Comparison of ENCODE assay signal across 11 cellular contexts in the genomic region with DNA sequence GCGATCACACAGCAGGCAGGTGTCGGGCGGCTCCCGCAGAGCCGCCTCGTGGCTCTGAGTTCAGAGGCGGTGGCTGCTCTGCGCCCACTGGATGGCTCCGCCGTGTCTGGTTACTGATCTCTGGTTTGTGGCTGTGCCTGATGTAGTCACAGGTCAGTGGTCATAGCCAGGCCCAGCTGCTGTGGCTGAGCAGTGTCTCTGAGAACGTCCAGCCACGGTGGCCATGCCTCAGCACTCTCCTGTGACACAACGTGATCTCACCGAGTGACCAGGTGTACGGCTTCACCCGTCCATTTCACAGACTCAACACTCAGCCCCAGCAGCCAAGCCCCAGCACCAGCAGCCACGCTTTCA.
A peak's percentile ranks its signal among the peaks of the same experiment; 100 is the strongest.
DNase-seq lines count a peak whose midpoint lies in the region; ATAC-seq and TF ChIP-seq lines count a peak whose summit lies in the region.
"Had no signal": no experiment of that assay in that cellular context is flagged by ENCODE, and none has a peak within 500 bp of the region (broad histone marks: within the 10 kb centered on the region; RNA-seq: fewer than 3 reads in every experiment).

No MANE protein-coding gene starts in this region.

- intact Hi-C loops in uterus (cut with DNase I; ENCODE audit: low total_unique reads) (no loop called here), head of caudate nucleus (cut with DNase I) (no loop called here)

- H3K9me2 ChIP-seq in Karpas-422 (replicated peaks; ENCODE audit: insufficient read depth, low read length): no peaks in the 10 kb centered on the region

- TF ChIP-seq EP300 in suprapubic skin (IDR thresholded peaks at IDR 0.05): no peak

- H3K4me3 Mint-ChIP-seq in stimulated activated naive CD8-positive, alpha-beta T cell treated with anti-CD3 and anti-CD28 coated beads, Interleukin-15, Interleukin-2, amounts not matched to agents 100 ng/mL and 50 ng/mL, for 24 hours: no peak overlapping the region

- H3K4me3 ChIP-seq in Karpas-422 (ENCODE audit: low read length) (no peak overlapping the region), right atrium auricular region (no peak overlapping the region), uterus (no peak overlapping the region), suprapubic skin (no peak overlapping the region)

- no peak overlapping the region for H2AFZ ChIP-seq in Karpas-422 (ENCODE audit: low read length)

- no peak for TF ChIP-seq POLR2A in uterus (IDR thresholded peaks at IDR 0.05)
- no peak for TF ChIP-seq POLR2A in suprapubic skin (IDR thresholded peaks at IDR 0.05)

- H3K27ac ChIP-seq in Karpas-422 (ENCODE audit: low read length): peak overlapping the region; percentile 66; the same call in 1 of the 2 replicates
- peak overlapping the region; percentile 29 to 65 for H3K27ac ChIP-seq in right atrium auricular region
- peak overlapping the region; percentile 74 for H3K27ac ChIP-seq in uterus
- H3K27ac ChIP-seq in suprapubic skin: no peak overlapping the region

- no peaks in the 10 kb centered on the region for H4K20me1 ChIP-seq in Karpas-422 (ENCODE audit: insufficient read depth, low read depth, low read length)

- H3K27me3 ChIP-seq in Karpas-422 (ENCODE audit: low read length) (no peaks in the 10 kb centered on the region), right atrium auricular region (no peaks in the 10 kb centered on the region), uterus (no peaks in the 10 kb centered on the region), suprapubic skin (peaks cover 7% of the 10 kb centered on the region)

- peaks cover 26% of the 10 kb centered on the region for H3K4me1 Mint-ChIP-seq in stimulated activated naive CD8-positive, alpha-beta T cell treated with anti-CD3 and anti-CD28 coated beads, Interleukin-15, Interleukin-2, amounts not matched to agents 100 ng/mL and 50 ng/mL, for 24 hours (ENCODE audit: low read depth)

- no peak for ATAC-seq in stimulated activated naive CD8-positive, alpha-beta T cell treated with anti-CD3 and anti-CD28 coated beads, Interleukin-15, Interleukin-2, amounts not matched to agents 100 U/mL and 50 U/mL, for 24 hours
- ATAC-seq in HG03439 (IDR thresholded peaks at IDR 0.05; ENCODE audit: unreplicated experiment): no peak

- WGBS in suprapubic skin: 73% methylated on average over 14 of the region's 17 CpGs

- peaks cover 8% of the 10 kb centered on the region for H3K27me3 Mint-ChIP-seq in stimulated activated naive CD8-positive, alpha-beta T cell treated with anti-CD3 and anti-CD28 coated beads, Interleukin-15, Interleukin-2, amounts not matched to agents 100 ng/mL and 50 ng/mL, for 24 hours

- no peak overlapping the region for H3K4me2 ChIP-seq in Karpas-422 (ENCODE audit: low read depth, low read length, poor library complexity, severe bottlenecking)

- H3K9me3 Mint-ChIP-seq in stimulated activated naive CD8-positive, alpha-beta T cell treated with anti-CD3 and anti-CD28 coated beads, Interleukin-15, Interleukin-2, amounts not matched to agents 100 ng/mL and 50 ng/mL, for 24 hours: no peaks in the 10 kb centered on the region

- H3K79me2 ChIP-seq in Karpas-422 (ENCODE audit: low read length): peaks cover 92% of the 10 kb centered on the region

- H3K4me1 ChIP-seq in Karpas-422 (ENCODE audit: low read length) (peaks cover 73% of the 10 kb centered on the region), right atrium auricular region (peaks cover 0 to 32% of the 10 kb centered on the region in 2 donors), uterus (peaks cover 0 to 14% of the 10 kb centered on the region in 2 donors), suprapubic skin (peaks cover 14% of the 10 kb centered on the region)

- peak overlapping the region; percentile 57 for H3K27ac Mint-ChIP-seq in stimulated activated naive CD8-positive, alpha-beta T cell treated with anti-CD3 and anti-CD28 coated beads, Interleukin-15, Interleukin-2, amounts not matched to agents 100 ng/mL and 50 ng/mL, for 24 hours

- no peak overlapping the region for H3K9ac ChIP-seq in Karpas-422 (ENCODE audit: low read length)

- H3K36me3 ChIP-seq in Karpas-422 (ENCODE audit: insufficient read depth, low read length): no peaks in the 10 kb centered on the region
- H3K36me3 ChIP-seq in right atrium auricular region: no peaks in the 10 kb centered on the region
- H3K36me3 ChIP-seq in uterus: no peaks in the 10 kb centered on the region
- H3K36me3 ChIP-seq in suprapubic skin: no peaks in the 10 kb centered on the region

- TF ChIP-seq CTCF in right atrium auricular region (IDR thresholded peaks at IDR 0.05): no peak
- no peak for TF ChIP-seq CTCF in uterus (IDR thresholded peaks at IDR 0.05)
- TF ChIP-seq CTCF in suprapubic skin (IDR thresholded peaks at IDR 0.05): no peak

- H3K36me3 Mint-ChIP-seq in stimulated activated naive CD8-positive, alpha-beta T cell treated with anti-CD3 and anti-CD28 coated beads, Interleukin-15, Interleukin-2, amounts not matched to agents 100 ng/mL and 50 ng/mL, for 24 hours (ENCODE audit: low read depth): no peaks in the 10 kb centered on the region

- H3K9me3 ChIP-seq in Karpas-422 (ENCODE audit: low read length) (no peaks in the 10 kb centered on the region), right atrium auricular region (no peaks in the 10 kb centered on the region), uterus (no peaks in the 10 kb centered on the region), suprapubic skin (no peaks in the 10 kb centered on the region)

- no peak for DNase-seq in stimulated activated naive CD8-positive, alpha-beta T cell treated with anti-CD3 and anti-CD28 coated beads, Interleukin-15, Interleukin-2, amounts not matched to agents 100 U/mL and 50 U/mL, for 24 hours
- DNase-seq in Karpas-422 (no peak), right atrium auricular region (ENCODE audit: low spot score) (no peak), uterus (no peak), head of caudate nucleus (no peak), suprapubic skin (ENCODE audit: low spot score in 2 of 2) (no peak)
- DNase-seq: activated CD4-positive, alpha-beta T cell treated with anti-CD3 and anti-CD28 coated beads, Interleukin-2, amount 50 U/mL, for 48 hours; activated naive CD4-positive, alpha-beta T cell treated with anti-CD3 and anti-CD28 coated beads, Interleukin-2, amount 50 U/mL, for 16 hours; NCI-H226 had no signal
